Comparison of ENCODE assay signal across 21 cellular contexts in genomic region chr3:175179055-175179454, GRCh38.
A peak's percentile ranks its signal among the peaks of the same experiment; 100 is the strongest.
DNase-seq lines count a peak whose midpoint lies in the region; ATAC-seq and TF ChIP-seq lines count a peak whose summit lies in the region.
"Had no signal": no experiment of that assay in that cellular context is flagged by ENCODE, and none has a peak within 500 bp of the region (broad histone marks: within the 10 kb centered on the region; RNA-seq: fewer than 3 reads in every experiment).

No MANE protein-coding gene starts in this region.

- H3K36me3 ChIP-seq in heart right ventricle = no peaks in the 10 kb centered on the region
- H3K36me3 ChIP-seq: adrenal gland, prostate gland had no signal

- peak; percentile 47 for DNase-seq in NCI-H510A treated with DMSO at 0.1 percent for 48 hours (lab: John Stamatoyannopoulos, UW)
- DNase-seq in NCI-H510A (lab: John Stamatoyannopoulos, UW) = no peak
- DNase-seq in NCI-H69 (lab: John Stamatoyannopoulos, UW) = peak; percentile 48
- peak; percentile 44 to 71 for DNase-seq in dermis microvascular lymphatic vessel endothelial cell (ENCODE audit: low read depth in 2 of 2)
- peak; percentile 2 for DNase-seq in smooth muscle cell of the brain vasculature (ENCODE audit: low read depth, low spot score)
- no peak for DNase-seq in G401 (ENCODE audit: low spot score)
- no peak for DNase-seq in heart right ventricle
- DNase-seq: activated CD4-positive, alpha-beta T cell treated with anti-CD3 and anti-CD28 coated beads for 36 hours; activated effector memory CD4-positive, alpha-beta T cell treated with Interleukin-2 at 50 U/mL for 16 hours; adrenal gland; C1 segment of cervical spinal cord; caudate nucleus; DMS 273 treated with DMSO at 0.1 percent for 48 hours; NCI-H1105 treated with DMSO at 0.1 percent for 48 hours; NCI-H2171; stimulated activated CD4-positive, alpha-beta T cell treated with anti-CD3 and anti-CD28 coated beads, Interleukin-4, amount 100 ng/mL, for 24 hours had no signal

- H3K4me3 ChIP-seq in heart right ventricle = no peak overlapping the region
- H3K4me3 ChIP-seq: adrenal gland, prostate gland, smooth muscle cell had no signal

- in situ Hi-C loops in G401 (cut with HindIII; ENCODE audit: low sequenced_read_pairs) = no loop called here

- no peak for TF ChIP-seq CTCF in heart right ventricle (IDR thresholded peaks at IDR 0.05)

- no peak for ATAC-seq in HG03457 (IDR thresholded peaks at IDR 0.05; ENCODE audit: unreplicated experiment)
- ATAC-seq in heart right ventricle = no peak
- ATAC-seq: activated CD4-positive, alpha-beta T cell treated with anti-CD3 and anti-CD28 coated beads for 36 hours had no signal

- H3K27ac ChIP-seq in heart right ventricle = no peak overlapping the region
- H3K27ac ChIP-seq: adrenal gland, KMS-11, prostate gland, RWPE1 had no signal

- WGBS in heart right ventricle, 2 donors = 69 to 82% methylated on average over 1 of the region's 1 CpG

- intact Hi-C loops in heart right ventricle (cut with DNase I) = no loop called here

- no peaks in the 10 kb centered on the region for H3K9me3 ChIP-seq in heart right ventricle
- H3K9me3 ChIP-seq: prostate gland had no signal

- no peaks in the 10 kb centered on the region for H3K4me1 ChIP-seq in heart right ventricle
- H3K4me1 ChIP-seq: adrenal gland, prostate gland had no signal

- no peaks in the 10 kb centered on the region for H3K27me3 ChIP-seq in heart right ventricle
- H3K27me3 ChIP-seq: adrenal gland had no signal

Comparison
In these comparisons a context has a peak if more than half of its experiments do, and no peak if none do; other contexts are left out.
1. DNase-seq: peak in NCI-H510A treated with DMSO at 0.1 percent for 48 hours (single experiment), NCI-H69 (single experiment), dermis microvascular lymphatic vessel endothelial cell (2 of 2) and smooth muscle cell of the brain vasculature (single experiment); none in NCI-H510A (single experiment), G401 (single experiment) and heart right ventricle (0 of 2).